In genomic region chr12:25197608-25198007, GRCh38 we compare ENCODE assay signal across 19 cellular contexts. TPM values are rescaled to one million over a fixed set of nuclear protein-coding genes. Genes with fewer than 3 reads are reported as not detected.
"Had no signal": no experiment of that assay in that cellular context is flagged by ENCODE, and none has a peak within 500 bp of the region (broad histone marks: within the 10 kb centered on the region; RNA-seq: fewer than 3 reads in every experiment).

No MANE protein-coding gene starts in this region.

- H3K27ac ChIP-seq: breast epithelium, tibial artery, vagina had no signal

- H3K9me3 ChIP-seq: breast epithelium, tibial artery, vagina had no signal

- DNase-seq: activated CD4-positive, alpha-beta T cell treated with anti-CD3 and anti-CD28 coated beads for 1 hour; activated CD4-positive, alpha-beta T cell treated with anti-CD3 and anti-CD28 coated beads, Interleukin-2, amount 50 U/mL, for 48 hours; activated CD8-positive, alpha-beta memory T cell treated with anti-CD3 and anti-CD28 coated beads, Interleukin-2, amount 10 ng/mL, durations not matched to agents 7 days and 5 days; activated gamma-delta T cell; activated naive CD8-positive, alpha-beta T cell treated with anti-CD3 and anti-CD28 coated beads, Interleukin-2, amount 10 ng/mL, durations not matched to agents 7 days and 5 days; activated T-cell treated with anti-CD3 and anti-CD28 coated beads, Interleukin-2, amount 50 U/mL, for 4 hours; aorta; dermis blood vessel endothelial cell; endodermal cell; left colon; occipital lobe; right cardiac atrium; small intestine; tibial artery had no signal

- H3K27ac Mint-ChIP-seq: activated CD8-positive, alpha-beta memory T cell treated with anti-CD3 and anti-CD28 coated beads, Interleukin-2, amount 10 ng/mL, durations not matched to agents 7 days and 5 days; activated naive CD8-positive, alpha-beta T cell treated with anti-CD3 and anti-CD28 coated beads, Interleukin-2, amount 10 ng/mL, durations not matched to agents 7 days and 5 days; endodermal cell; nephron had no signal

- H3K9me3 Mint-ChIP-seq: activated naive CD8-positive, alpha-beta T cell treated with anti-CD3 and anti-CD28 coated beads, Interleukin-2, amount 10 ng/mL, durations not matched to agents 7 days and 5 days; activated T-cell treated with anti-CD3 and anti-CD28 coated beads, Interleukin-2, amount 50 U/mL, for 4 hours; endodermal cell; nephron had no signal

- ATAC-seq: activated CD8-positive, alpha-beta memory T cell treated with anti-CD3 and anti-CD28 coated beads, Interleukin-2, amount 10 ng/mL, durations not matched to agents 7 days and 5 days; activated T-cell treated with anti-CD3 and anti-CD28 coated beads, Interleukin-2, amount 50 U/mL, for 4 hours; left colon; right cardiac atrium had no signal

- H3K4me3 Mint-ChIP-seq: activated CD8-positive, alpha-beta memory T cell treated with anti-CD3 and anti-CD28 coated beads, Interleukin-2, amount 10 ng/mL, durations not matched to agents 7 days and 5 days; activated naive CD8-positive, alpha-beta T cell treated with anti-CD3 and anti-CD28 coated beads, Interleukin-2, amount 10 ng/mL, durations not matched to agents 7 days and 5 days; activated T-cell treated with anti-CD3 and anti-CD28 coated beads, Interleukin-2, amount 50 U/mL, for 4 hours; endodermal cell had no signal

- H3K27me3 ChIP-seq: breast epithelium, tibial artery, vagina had no signal

- H3K27me3 Mint-ChIP-seq: activated CD8-positive, alpha-beta memory T cell treated with anti-CD3 and anti-CD28 coated beads, Interleukin-2, amount 10 ng/mL, durations not matched to agents 7 days and 5 days; activated naive CD8-positive, alpha-beta T cell treated with anti-CD3 and anti-CD28 coated beads, Interleukin-2, amount 10 ng/mL, durations not matched to agents 7 days and 5 days; progenitor cell of endocrine pancreas had no signal

RNA-seq across cellular contexts. Expression of gene DNAI7, which starts 2.6 kb away (rescaled TPM):
- total RNA-seq: activated T-cell treated with anti-CD3 and anti-CD28 coated beads, Interleukin-2, amount 50 U/mL, for 4 hours; dermis blood vessel endothelial cell; glomerular endothelial cell had no signal
